In the genomic region with DNA sequence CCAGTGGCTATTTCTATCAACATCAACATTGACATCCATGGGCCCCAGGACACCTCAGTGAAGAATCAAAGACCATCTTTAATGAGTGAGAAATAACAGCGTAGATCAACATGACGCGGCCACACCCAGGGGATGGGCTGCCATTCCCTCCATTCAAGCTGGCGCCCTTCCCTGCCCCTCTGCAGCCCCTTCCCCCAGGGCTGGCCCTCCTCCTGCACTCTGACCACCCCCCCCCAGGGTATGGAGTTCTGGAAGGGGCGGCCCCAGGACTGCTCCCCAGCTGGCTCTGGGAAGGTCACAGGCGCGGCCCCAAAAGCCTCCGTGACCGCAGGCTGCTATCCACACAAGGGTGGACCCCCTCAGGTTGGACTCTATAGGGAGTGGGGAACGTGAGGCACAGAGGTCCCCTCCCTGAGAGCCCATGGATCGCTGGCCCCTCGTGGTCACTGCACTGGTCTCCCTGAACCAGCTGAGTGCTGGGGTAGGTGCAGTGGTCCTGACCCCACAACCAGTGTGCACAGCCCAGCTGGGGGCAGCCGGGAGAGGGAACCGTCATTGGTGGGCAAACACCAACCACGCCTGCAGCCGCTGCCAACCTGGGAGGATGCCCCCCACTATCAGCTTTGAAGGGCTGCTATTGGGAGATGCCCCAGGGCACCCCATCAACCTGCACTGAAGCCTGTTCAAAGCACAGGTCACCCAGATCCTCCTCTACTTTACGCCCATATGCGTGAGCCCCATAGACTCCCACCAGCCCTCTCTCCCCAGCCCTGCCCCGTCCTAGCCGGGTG, we compare ENCODE assay signal across 17 cellular contexts. TPM values are rescaled to one million over a fixed set of nuclear protein-coding genes. Genes with fewer than 3 reads are reported as not detected.
A peak's percentile ranks its signal among the peaks of the same experiment; 100 is the strongest.
DNase-seq lines count a peak whose midpoint lies in the region; ATAC-seq and TF ChIP-seq lines count a peak whose summit lies in the region.
"Had no signal": no experiment of that assay in that cellular context is flagged by ENCODE, and none has a peak within 500 bp of the region (broad histone marks: within the 10 kb centered on the region; RNA-seq: fewer than 3 reads in every experiment).

No MANE protein-coding gene starts in this region.

- H3K27me3 Mint-ChIP-seq in glutamatergic neuron (ENCODE audit: unreplicated experiment) = peaks cover 20% of the 10 kb centered on the region
- H3K27me3 Mint-ChIP-seq: naive thymus-derived CD4-positive, alpha-beta T cell had no signal

- H3K36me3 Mint-ChIP-seq in glutamatergic neuron (ENCODE audit: unreplicated experiment) = no peaks in the 10 kb centered on the region

- H3K79me2 ChIP-seq in parathyroid adenoma = no peaks in the 10 kb centered on the region

- H3K4me3 Mint-ChIP-seq in glutamatergic neuron (ENCODE audit: unreplicated experiment) = peak overlapping the region; percentile 74
- H3K4me3 Mint-ChIP-seq: naive thymus-derived CD4-positive, alpha-beta T cell; T-helper 1 cell treated with Interleukin-12 subunit alpha and Interleukin-12 subunit beta and Interleukin-4 antibody, amounts not matched to agents 30 μg/mL and 1 μg/mL, for 36 hours had no signal

- H3K27ac ChIP-seq in BLaER1 treated with 17β-estradiol and CSF1 and Interleukin-3, amounts not matched to agents 10 nM and 100 nM = no peak overlapping the region
- H3K27ac ChIP-seq in RWPE1 (peak overlapping the region; percentile 15; the same call in 1 of the 2 replicates), parathyroid adenoma (peak overlapping the region; percentile 81)

- peak overlapping the region; percentile 99 for H3K27ac Mint-ChIP-seq in glutamatergic neuron (ENCODE audit: unreplicated experiment)
- H3K27ac Mint-ChIP-seq: naive thymus-derived CD4-positive, alpha-beta T cell; T-helper 1 cell treated with Interleukin-12 subunit alpha and Interleukin-12 subunit beta and Interleukin-4 antibody, amounts not matched to agents 30 μg/mL and 1 μg/mL, for 36 hours had no signal

- no peak for ATAC-seq in HG02798 (IDR thresholded peaks at IDR 0.05; ENCODE audit: poor library complexity, unreplicated experiment)
- ATAC-seq: left lobe of liver; naive thymus-derived CD4-positive, alpha-beta T cell had no signal

- CTCF ChIA-PET in RWPE1 (lab: Yijun Ruan, JAX) = interaction anchor here (0.7 kb wide), 1 partner anchor 9 kb away, joined by 3 read pairs; no protein-coding TSS in a partner anchor

- H3K36me3 ChIP-seq in BLaER1 treated with 17β-estradiol and CSF1 and Interleukin-3, amounts not matched to agents 10 nM and 100 nM = peaks cover 0 to 48% (median 8%) of the 10 kb centered on the region in 11 experiments; a peak in 8 of 22 replicates
- no peaks in the 10 kb centered on the region for H3K36me3 ChIP-seq in parathyroid adenoma (ENCODE audit: control insufficient read depth, insufficient read depth, low read length)
- H3K36me3 ChIP-seq: adrenal gland had no signal

- POLR2A ChIA-PET in RWPE1 (lab: Yijun Ruan, JAX; ENCODE audit: low non-redundant PET) = no interaction called here

- peaks cover 45% of the 10 kb centered on the region for H3K4me1 Mint-ChIP-seq in glutamatergic neuron (ENCODE audit: low read depth, unreplicated experiment)
- H3K4me1 Mint-ChIP-seq: naive thymus-derived CD4-positive, alpha-beta T cell had no signal

- H3K4me2 ChIP-seq in BLaER1 treated with 17β-estradiol and CSF1 and Interleukin-3, amounts not matched to agents 10 nM and 100 nM = peak overlapping the region in 10 of 11 experiments; percentile 19 to 79 (median 49); a peak in 17 of 22 replicates
- H3K4me2 ChIP-seq in parathyroid adenoma (ENCODE audit: low read length) = no peak overlapping the region

- H2AFZ ChIP-seq in parathyroid adenoma = peak overlapping the region; percentile 72

- no peaks in the 10 kb centered on the region for H3K27me3 ChIP-seq in BLaER1 treated with 17β-estradiol and CSF1 and Interleukin-3, amounts not matched to agents 10 nM and 100 nM
- no peaks in the 10 kb centered on the region for H3K27me3 ChIP-seq in parathyroid adenoma (ENCODE audit: control insufficient read depth, insufficient read depth, low read length)
- H3K27me3 ChIP-seq: adrenal gland had no signal

- peak overlapping the region in 2 of 11 experiments; percentile 23 to 41; a peak in 3 of 22 replicates for H3K9ac ChIP-seq in BLaER1 treated with 17β-estradiol and CSF1 and Interleukin-3, amounts not matched to agents 10 nM and 100 nM
- H3K9ac ChIP-seq in parathyroid adenoma = no peak overlapping the region

- H4K20me1 ChIP-seq in BLaER1 treated with 17β-estradiol and CSF1 and Interleukin-3, amounts not matched to agents 10 nM and 100 nM = peaks cover 0 to 74% (median 6%) of the 10 kb centered on the region in 11 experiments; a peak in 6 of 22 replicates

- H3K9me3 ChIP-seq in BLaER1 treated with 17β-estradiol and CSF1 and Interleukin-3, amounts not matched to agents 10 nM and 100 nM (replicated peaks in 1 of 11) = no peaks in the 10 kb centered on the region
- no peaks in the 10 kb centered on the region for H3K9me3 ChIP-seq in parathyroid adenoma (ENCODE audit: control insufficient read depth, low read length)
- H3K9me3 ChIP-seq: adrenal gland, Caco-2 had no signal

- TF ChIP-seq CTCF in RWPE1 (conservative IDR thresholded peaks at IDR 0.05; ENCODE audit: low read depth) (no peak), glutamatergic neuron (IDR thresholded peaks at IDR 0.05; ENCODE audit: partially characterized antibody, unreplicated experiment) (no peak), parathyroid adenoma (IDR thresholded peaks at IDR 0.05) (no peak)

- no peak overlapping the region for H3K4me3 ChIP-seq in BLaER1 treated with 17β-estradiol and CSF1 and Interleukin-3, amounts not matched to agents 10 nM and 100 nM
- H3K4me3 ChIP-seq in parathyroid adenoma (ENCODE audit: low read depth, low read length) = no peak overlapping the region
- H3K4me3 ChIP-seq: adrenal gland had no signal

- H3K4me1 ChIP-seq in BLaER1 treated with 17β-estradiol and CSF1 and Interleukin-3, amounts not matched to agents 10 nM and 100 nM = peaks cover 28 to 56% (median 39%) of the 10 kb centered on the region in 10 experiments
- peaks cover 5% of the 10 kb centered on the region for H3K4me1 ChIP-seq in parathyroid adenoma
- H3K4me1 ChIP-seq: Caco-2 had no signal

- DNase-seq in RWPE1 (ENCODE audit: low spot score) (no peak), glutamatergic neuron (no peak), NCI-H128 (lab: John Stamatoyannopoulos, UW; ENCODE audit: unreplicated experiment) (no peak), DMS 273 treated with DMSO at 0.1 percent for 48 hours (lab: John Stamatoyannopoulos, UW) (no peak), CD1c-positive myeloid dendritic cell (ENCODE audit: extremely low spot score) (no peak)
- DNase-seq: activated CD4-positive, CD25-positive, alpha-beta regulatory T cell; Caco-2; MM.1S; naive thymus-derived CD4-positive, alpha-beta T cell; SIG-M5 had no signal

- peaks cover 25% of the 10 kb centered on the region for H3K9me3 Mint-ChIP-seq in glutamatergic neuron (ENCODE audit: unreplicated experiment)
- H3K9me3 Mint-ChIP-seq: naive thymus-derived CD4-positive, alpha-beta T cell; T-helper 1 cell treated with Interleukin-12 subunit alpha and Interleukin-12 subunit beta and Interleukin-4 antibody, amounts not matched to agents 30 μg/mL and 1 μg/mL, for 36 hours had no signal

RNA-seq across cellular contexts. Expression of gene GPR153, which starts 16.1 kb away (rescaled TPM):
- 174 TPM for total RNA-seq in glutamatergic neuron (ENCODE audit: unreplicated experiment)

RNA-seq across cellular contexts. Expression of gene HES3, which starts 33.0 kb away (rescaled TPM):
- 0.66 TPM for total RNA-seq in glutamatergic neuron (ENCODE audit: unreplicated experiment)
- total RNA-seq: adrenal gland; Caco-2; left lobe of liver; naive thymus-derived CD4-positive, alpha-beta T cell; NCI-H460 had no signal

RNA-seq across cellular contexts. Expression of gene ICMT, which starts 41.2 kb away (rescaled TPM):
- 55.5 TPM for total RNA-seq in glutamatergic neuron (ENCODE audit: unreplicated experiment)

Comparison
In these comparisons a context has a peak if more than half of its experiments do, and no peak if none do; other contexts are left out.
1. H3K27ac ChIP-seq: peak in RWPE1 (single experiment) and parathyroid adenoma (single experiment); none in BLaER1 treated with 17β-estradiol and CSF1 and Interleukin-3, amounts not matched to agents 10 nM and 100 nM (0 of 11).